In the genomic region with DNA sequence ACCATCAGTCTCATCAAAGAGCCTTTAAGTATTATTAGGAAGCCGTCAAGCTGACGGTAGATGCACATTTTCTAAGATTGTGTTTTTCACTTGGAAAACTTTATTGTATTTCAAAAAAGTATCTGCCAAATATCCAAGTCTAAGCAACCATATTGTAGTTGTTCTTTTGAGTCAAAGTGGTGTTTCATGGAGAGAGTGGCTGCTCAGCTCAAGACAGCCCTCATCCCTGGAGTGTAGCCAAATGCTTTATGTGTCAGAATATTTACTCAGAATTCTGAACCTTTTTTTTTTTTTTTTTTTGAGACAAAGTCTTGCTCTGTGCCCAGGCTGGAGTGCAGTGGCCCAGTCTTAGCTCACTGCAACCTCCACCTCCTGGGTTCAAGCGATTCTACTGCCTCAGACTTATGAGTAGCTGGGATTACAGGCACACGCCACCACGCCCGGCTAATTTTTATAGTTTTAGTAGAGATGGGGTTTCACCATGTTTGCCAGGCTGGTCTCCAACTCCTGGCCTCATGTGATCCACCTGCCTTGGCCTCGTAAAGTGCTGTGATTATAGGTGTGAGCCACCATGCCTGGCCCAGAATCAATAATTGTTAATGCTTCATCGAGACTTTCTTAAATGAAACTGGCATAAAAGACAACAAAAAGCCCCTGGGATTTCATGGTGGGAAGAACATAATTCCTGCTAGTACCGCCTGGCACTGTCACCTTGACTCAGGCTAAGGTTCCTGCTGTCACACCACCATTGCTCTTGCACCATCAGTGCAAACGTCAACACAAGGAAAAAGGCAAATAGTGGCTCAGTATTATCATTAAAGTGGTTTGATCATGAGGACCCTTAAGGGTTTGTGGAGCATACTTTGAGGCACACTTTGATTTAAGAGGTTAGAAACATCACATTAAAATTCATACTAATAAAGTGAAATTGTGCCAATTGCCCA, we compare ENCODE assay signal across 11 cellular contexts. TPM values are rescaled to one million over a fixed set of nuclear protein-coding genes. Genes with fewer than 3 reads are reported as not detected.
DNase-seq lines count a peak whose midpoint lies in the region; ATAC-seq and TF ChIP-seq lines count a peak whose summit lies in the region.
"Had no signal": no experiment of that assay in that cellular context is flagged by ENCODE, and none has a peak within 500 bp of the region (broad histone marks: within the 10 kb centered on the region; RNA-seq: fewer than 3 reads in every experiment).

No MANE protein-coding gene starts in this region.

- no peak for ATAC-seq in CD8-positive, alpha-beta T cell

- no peaks in the 10 kb centered on the region for H3K27me3 Mint-ChIP-seq in CD8-positive, alpha-beta T cell (ENCODE audit: low read depth)

- no peaks in the 10 kb centered on the region for H3K36me3 Mint-ChIP-seq in CD8-positive, alpha-beta T cell

- H3K36me3 ChIP-seq in CD8-positive, alpha-beta T cell (ENCODE audit: insufficient read depth, low read length): no peaks in the 10 kb centered on the region
- H3K36me3 ChIP-seq: esophagus muscularis mucosa had no signal

- no peaks in the 10 kb centered on the region for H3K9me3 Mint-ChIP-seq in CD8-positive, alpha-beta T cell
- H3K9me3 Mint-ChIP-seq: nephron had no signal

- H3K4me1 Mint-ChIP-seq in CD8-positive, alpha-beta T cell (ENCODE audit: low read depth): peaks cover 66% of the 10 kb centered on the region

- H3K9me3 ChIP-seq in CD8-positive, alpha-beta T cell (ENCODE audit: low read length): no peaks in the 10 kb centered on the region
- H3K9me3 ChIP-seq: esophagus muscularis mucosa had no signal

- no peak overlapping the region for H3K27ac Mint-ChIP-seq in CD8-positive, alpha-beta T cell

- CTCF ChIA-PET in CD8-positive, alpha-beta T cell (lab: Charles Lee): interaction anchor here (0.9 to 1.7 kb wide), 3 partner anchors 10 to 219 kb away, joined by 3 to 4 read pairs (median 3); no protein-coding TSS in a partner anchor

- H3K27me3 ChIP-seq in CD8-positive, alpha-beta T cell (ENCODE audit: insufficient read depth, low read length): no peaks in the 10 kb centered on the region
- H3K27me3 ChIP-seq: esophagus muscularis mucosa had no signal

- TF ChIP-seq CTCF in CD8-positive, alpha-beta T cell (IDR thresholded peaks at IDR 0.05): no peak

- DNase-seq in NCI-H524 (lab: John Stamatoyannopoulos, UW) (peak; percentile 10 to 45), NCI-H524 treated with DMSO at 0.1 percent for 48 hours (lab: John Stamatoyannopoulos, UW) (no peak), NCI-H1105 (lab: John Stamatoyannopoulos, UW) (peak; percentile 11), amniotic epithelial cell (ENCODE audit: low read depth) (peak; percentile 67), mucosa of gallbladder (ENCODE audit: low spot score) (peak; percentile 58), middle frontal gyrus (ENCODE audit: extremely low spot score, low spot score) (no peak), H4 (ENCODE audit: low spot score) (no peak)
- no peak for DNase-seq in CD8-positive, alpha-beta T cell
- DNase-seq: SHP77 had no signal

- no peak overlapping the region for H3K27ac ChIP-seq in CD8-positive, alpha-beta T cell (ENCODE audit: low read depth, low read length)

- intact Hi-C loops in CD8-positive, alpha-beta T cell (cut with DNase I, micrococcal nuclease): loop anchor here in 1 of 2 experiments (5.0 kb wide), 1 partner anchor 36 kb away; no protein-coding TSS in a partner anchor

- no peak overlapping the region for H3K4me3 ChIP-seq in CD8-positive, alpha-beta T cell (ENCODE audit: low read depth, low read length)
- H3K4me3 ChIP-seq: esophagus muscularis mucosa had no signal

- POLR2A ChIA-PET in CD8-positive, alpha-beta T cell (lab: Charles Lee): interaction anchor here (0.6 to 0.7 kb wide), 2 partner anchors 22 to 30 kb away, joined by 3 read pairs; no protein-coding TSS in a partner anchor

- no peak overlapping the region for H3K4me3 Mint-ChIP-seq in CD8-positive, alpha-beta T cell
- H3K4me3 Mint-ChIP-seq: nephron had no signal

- peaks cover 33% of the 10 kb centered on the region for H3K4me1 ChIP-seq in CD8-positive, alpha-beta T cell (ENCODE audit: insufficient read depth, low read length)

RNA-seq across cellular contexts. Expression of a gene that starts 45.5 kb away (rescaled TPM):
- total RNA-seq in mucosa of gallbladder: 127 TPM
- 10.1 and 12.7 TPM in 2 replicates for total RNA-seq in H4 (2014; rRNA removed; shearing (Covaris generic))
- total RNA-seq in CD8-positive, alpha-beta T cell: 10 to 100 TPM; 62.6 to 70.8 TPM

Comparison
In these comparisons a context has a peak if more than half of its experiments do, and no peak if none do; other contexts are left out.
1. DNase-seq: peak in NCI-H524 (2 of 2), NCI-H1105 (single experiment), amniotic epithelial cell (single experiment) and mucosa of gallbladder (single experiment); none in NCI-H524 treated with DMSO at 0.1 percent for 48 hours (single experiment), middle frontal gyrus (single experiment), H4 (single experiment) and CD8-positive, alpha-beta T cell (0 of 7).